ENCODE assay signal across 8 cellular contexts in genomic region chr19:44955500-44956439, GRCh38. TPM values are rescaled to one million over a fixed set of nuclear protein-coding genes. Genes with fewer than 3 reads are reported as not detected.
DNase-seq lines count a peak whose midpoint lies in the region; ATAC-seq and TF ChIP-seq lines count a peak whose summit lies in the region.

No MANE protein-coding gene starts in this region.

- H2AFZ ChIP-seq in Loucy (ENCODE audit: low read length), result peak overlapping the region; percentile 89

- peak overlapping the region; percentile 91 for H3K9ac ChIP-seq in Loucy (ENCODE audit: low read depth, low read length, poor library complexity, severe bottlenecking)

- TF ChIP-seq CTCF in Loucy (conservative IDR thresholded peaks at IDR 0.05; ENCODE audit: low read length) (no peak), upper lobe of right lung (IDR thresholded peaks at IDR 0.05) (no peak)

- DNase-seq in Right ventricle myocardium inferior (ENCODE audit: missing footprints) (no peak), cardiac septum (ENCODE audit: low spot score) (no peak), memory B cell (ENCODE audit: low spot score in 2 of 2) (no peak), upper lobe of right lung (no peak), NCI-H2196 (lab: John Stamatoyannopoulos, UW; ENCODE audit: unreplicated experiment) (no peak)
- no peak for DNase-seq in central memory CD8-positive, alpha-beta T cell (ENCODE audit: low spot score in 2 of 2)

- no peaks in the 10 kb centered on the region for H3K9me2 ChIP-seq in Loucy (replicated peaks; ENCODE audit: low read depth, low read length)

- H3K79me2 ChIP-seq in Loucy (ENCODE audit: insufficient read depth, low read length), result peaks cover 61% of the 10 kb centered on the region

- H3K9me3 ChIP-seq in Loucy (ENCODE audit: insufficient read depth, low read depth, low read length), result no peaks in the 10 kb centered on the region
- no peaks in the 10 kb centered on the region for H3K9me3 ChIP-seq in upper lobe of right lung

- intact Hi-C loops in Right ventricle myocardium inferior (cut with DNase I), result loop anchor here (2.0 kb wide), 1 partner anchor 65 kb away; the partner anchor contains the start of gene TOMM40
- intact Hi-C loops in cardiac septum (cut with DNase I), result loop anchor here (1.0 to 10.0 kb wide), 2 partner anchors 65 to 171 kb away; no protein-coding TSS in a partner anchor
- intact Hi-C loops in upper lobe of right lung (cut with DNase I), result loop anchor here (10.0 kb wide), 1 partner anchor 51 kb away; the partner anchor contains the start of gene APOE

- H3K36me3 Mint-ChIP-seq in central memory CD8-positive, alpha-beta T cell (ENCODE audit: insufficient read depth), result peaks cover 26% of the 10 kb centered on the region
- no peaks in the 10 kb centered on the region for H3K36me3 Mint-ChIP-seq in memory B cell

- peak overlapping the region; percentile 95 for H3K4me3 ChIP-seq in Loucy (ENCODE audit: low read length, poor library complexity, severe bottlenecking)
- H3K4me3 ChIP-seq in upper lobe of right lung, result peak overlapping the region; percentile 95

- ATAC-seq in Right ventricle myocardium inferior (peak; percentile 40), memory B cell (ENCODE audit: low read depth) (no peak), upper lobe of right lung (no peak), GM18870 (IDR thresholded peaks at IDR 0.05; ENCODE audit: unreplicated experiment) (no peak)
- ATAC-seq in central memory CD8-positive, alpha-beta T cell (replicated peaks; ENCODE audit: extremely low read depth, poor library complexity, severe bottlenecking), result peak; percentile 7

- H3K27me3 ChIP-seq in Loucy (ENCODE audit: insufficient read depth, low read length, poor library complexity, severe bottlenecking) (no peaks in the 10 kb centered on the region), upper lobe of right lung (no peaks in the 10 kb centered on the region)

- H3K9me3 Mint-ChIP-seq in central memory CD8-positive, alpha-beta T cell, result no peaks in the 10 kb centered on the region
- no peaks in the 10 kb centered on the region for H3K9me3 Mint-ChIP-seq in memory B cell

- no peaks in the 10 kb centered on the region; the same call in 1 of the 2 replicates for H3K36me3 ChIP-seq in Loucy (ENCODE audit: insufficient read depth, low read length)
- peaks cover 5% of the 10 kb centered on the region for H3K36me3 ChIP-seq in upper lobe of right lung

- H3K4me1 ChIP-seq in Loucy (ENCODE audit: insufficient read depth, low read length, poor library complexity, severe bottlenecking) (peaks cover 48% of the 10 kb centered on the region), upper lobe of right lung (peaks cover 25% of the 10 kb centered on the region)

- H3K4me1 Mint-ChIP-seq in central memory CD8-positive, alpha-beta T cell, result peaks cover 55% of the 10 kb centered on the region
- H3K4me1 Mint-ChIP-seq in memory B cell, result peaks cover 39% of the 10 kb centered on the region

- H3K27ac ChIP-seq in upper lobe of right lung, result peak overlapping the region; percentile 89

- H3K27ac Mint-ChIP-seq in central memory CD8-positive, alpha-beta T cell (ENCODE audit: low read depth), result peak overlapping the region; percentile 92
- H3K27ac Mint-ChIP-seq in memory B cell, result peak overlapping the region; percentile 94

- peak overlapping the region; percentile 91 for H3K4me3 Mint-ChIP-seq in central memory CD8-positive, alpha-beta T cell
- H3K4me3 Mint-ChIP-seq in memory B cell, result peak overlapping the region; percentile 93

- H3K4me2 ChIP-seq in Loucy (ENCODE audit: low read depth, low read length, poor library complexity, severe bottlenecking), result peak overlapping the region; percentile 86

- H3F3A ChIP-seq in Loucy (ENCODE audit: low read depth), result no peaks in the 10 kb centered on the region

- peaks cover 18% of the 10 kb centered on the region for H4K20me1 ChIP-seq in Loucy (ENCODE audit: insufficient read depth, low read length, poor library complexity, severe bottlenecking)

- H3K27me3 Mint-ChIP-seq in central memory CD8-positive, alpha-beta T cell, result no peaks in the 10 kb centered on the region
- H3K27me3 Mint-ChIP-seq in memory B cell, result no peaks in the 10 kb centered on the region

RNA-seq across cellular contexts. Expression of gene CLPTM1, which starts 0.6 kb away (rescaled TPM):
- total RNA-seq in Right ventricle myocardium inferior (90.1 TPM), cardiac septum (87.4 TPM), upper lobe of right lung (103 TPM)

RNA-seq across cellular contexts. Expression of gene APOC2, which starts 9.9 kb away (rescaled TPM):
- total RNA-seq in Right ventricle myocardium inferior, result not detected
- total RNA-seq in cardiac septum, result not detected
- total RNA-seq in upper lobe of right lung, result 33.9 TPM

RNA-seq across cellular contexts. Expression of gene APOC4, which starts 13.7 kb away (rescaled TPM):
- total RNA-seq in Right ventricle myocardium inferior, result not detected
- total RNA-seq in cardiac septum, result not detected
- not detected for total RNA-seq in upper lobe of right lung

RNA-seq across cellular contexts. Expression of gene APOC1, which starts 41.4 kb away (rescaled TPM):
- 1.4 TPM for total RNA-seq in Right ventricle myocardium inferior
- 7.3 TPM for total RNA-seq in cardiac septum
- total RNA-seq in upper lobe of right lung, result 558 TPM

RNA-seq across cellular contexts. Expression of gene RELB, which starts 45.5 kb away (rescaled TPM):
- 4.2 TPM for total RNA-seq in Right ventricle myocardium inferior
- 9.0 TPM for total RNA-seq in cardiac septum
- 17.5 TPM for total RNA-seq in upper lobe of right lung

Comparison
In these comparisons a context has a peak if more than half of its experiments do, and no peak if none do; other contexts are left out.
1. ATAC-seq: peak in Right ventricle myocardium inferior (single experiment) and central memory CD8-positive, alpha-beta T cell (single experiment); none in memory B cell (single experiment), upper lobe of right lung (single experiment) and GM18870 (single experiment).
2. RNA of gene APOC2, which starts 9.9 kb away (total RNA-seq): 33.9 TPM in upper lobe of right lung (single experiment); not detected in Right ventricle myocardium inferior (single experiment) and not detected in cardiac septum (single experiment); every median in the first group is over 10 times any median in the second.